1 cellular context compared by ENCODE assay signal in genomic region chr14:35747379-35747778, GRCh38.
TF ChIP-seq lines count a peak whose summit lies in the region.

No MANE protein-coding gene starts in this region.

TF ChIP-seq in GM23338, 12 proteins besides CTCF, POLR2A, EP300 and RAD21 (continued from another document):
- no peak for TF ChIP-seq ZNF462 (CRISPR knock-in tag; IDR thresholded peaks at IDR 0.05)
- no peak for TF ChIP-seq EZH2 (IDR thresholded peaks at IDR 0.05; ENCODE audit: low read depth, unreplicated experiment)
- TF ChIP-seq STAT1 (IDR thresholded peaks at IDR 0.05; ENCODE audit: unreplicated experiment) = no peak
- TF ChIP-seq CREB1 (CRISPR knock-in tag; IDR thresholded peaks at IDR 0.05; ENCODE audit: low read depth) = no peak
- no peak for TF ChIP-seq EZH2phosphoT487 (IDR thresholded peaks at IDR 0.05; ENCODE audit: unreplicated experiment)
- TF ChIP-seq REST (IDR thresholded peaks at IDR 0.05; ENCODE audit: unreplicated experiment) = no peak
- no peak for TF ChIP-seq NANOG (IDR thresholded peaks at IDR 0.05; ENCODE audit: borderline replicate concordance)
- TF ChIP-seq ZNF331 (CRISPR knock-in tag; IDR thresholded peaks at IDR 0.05; ENCODE audit: low read depth) = no peak
